Comparison of ENCODE assay signal across 8 cellular contexts in the genomic region with DNA sequence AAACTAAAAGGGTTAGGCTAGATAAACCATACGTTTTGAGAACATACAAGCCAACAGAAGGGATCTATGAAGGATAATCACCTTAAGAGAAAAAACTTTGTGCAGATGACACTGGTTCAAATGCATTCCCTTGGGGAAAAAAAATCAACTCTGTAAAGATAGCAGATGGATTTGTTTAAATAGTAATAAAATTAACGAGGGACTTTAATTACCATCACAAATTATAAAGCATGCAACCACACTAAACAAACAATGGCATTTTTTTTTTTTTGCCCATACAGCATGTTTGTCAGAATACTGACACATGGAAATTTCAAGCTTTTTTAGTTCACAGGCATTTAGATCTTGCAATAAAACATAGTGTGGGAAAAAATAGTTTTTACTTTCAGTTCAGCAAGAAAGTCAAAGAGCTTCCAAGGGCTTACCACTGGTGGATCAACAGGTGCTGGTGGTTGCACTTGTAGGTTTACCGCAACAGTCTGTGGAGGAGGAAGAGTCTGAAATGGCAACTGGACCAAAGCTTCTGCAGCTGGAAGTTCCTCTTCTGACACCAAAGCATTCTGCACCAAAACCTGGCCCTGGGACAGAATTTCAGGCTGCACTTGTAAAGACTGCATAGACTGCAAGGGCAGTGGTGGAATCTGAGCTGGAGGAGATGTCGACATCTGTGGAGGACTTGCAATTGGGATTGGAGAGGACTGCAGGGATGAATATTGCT. TPM values are rescaled to one million over a fixed set of nuclear protein-coding genes. Genes with fewer than 3 reads are reported as not detected.
DNase-seq lines count a peak whose midpoint lies in the region; ATAC-seq, FAIRE-seq and TF ChIP-seq lines count a peak whose summit lies in the region.
"Had no signal": no experiment of that assay in that cellular context is flagged by ENCODE, and none has a peak within 500 bp of the region (broad histone marks: within the 10 kb centered on the region; RNA-seq: fewer than 3 reads in every experiment).

No MANE protein-coding gene starts in this region.

- H3K23ac ChIP-seq in trophoblast cell (ENCODE audit: low read length): no peak overlapping the region

- H3K4me3 ChIP-seq in ascending aorta: no peak overlapping the region
- no peak overlapping the region for H3K4me3 ChIP-seq in trophoblast cell (ENCODE audit: low read depth, low read length)
- H3K4me3 ChIP-seq: SJSA1 had no signal

- H3K27me3 ChIP-seq in ascending aorta: no peaks in the 10 kb centered on the region
- no peaks in the 10 kb centered on the region for H3K27me3 ChIP-seq in trophoblast cell (ENCODE audit: insufficient read depth, low read length)
- H3K27me3 ChIP-seq: SJSA1 had no signal

- peaks cover 0 to 3% of the 10 kb centered on the region in 2 donors for H3K9me3 ChIP-seq in ascending aorta
- peaks cover 2% of the 10 kb centered on the region for H3K9me3 ChIP-seq in trophoblast cell (ENCODE audit: insufficient read depth, low read depth, low read length)
- H3K9me3 ChIP-seq: SJSA1 had no signal

- H3K27ac ChIP-seq in ascending aorta (no peak overlapping the region), trophoblast cell (ENCODE audit: low read depth, low read length) (no peak overlapping the region)
- H3K27ac ChIP-seq: SJSA1 had no signal

- no peak overlapping the region for H4K12ac ChIP-seq in trophoblast cell (ENCODE audit: low read depth, low read length)

- no peak for TF ChIP-seq CTCF in ascending aorta (IDR thresholded peaks at IDR 0.05)

- H3K4me1 ChIP-seq in ascending aorta (no peaks in the 10 kb centered on the region), trophoblast cell (ENCODE audit: control insufficient read depth in 1 of 2, insufficient read depth in 2 of 2, low read length in 2 of 2) (no peaks in the 10 kb centered on the region)
- H3K4me1 ChIP-seq: SJSA1 had no signal

- H2AFZ ChIP-seq in trophoblast cell (ENCODE audit: insufficient read depth, low read length, poor library complexity): no peak overlapping the region

- peak; percentile 98 for DNase-seq in NAMALWA (ENCODE audit: low spot score)
- DNase-seq in fibroblast of gingiva (ENCODE audit: low read depth): peak; percentile 17
- DNase-seq in H54 (ENCODE audit: insufficient read length, low spot score): no peak
- no peak for DNase-seq in ascending aorta (ENCODE audit: low spot score in 2 of 2)
- DNase-seq in trophoblast cell: no peak

- intact Hi-C loops in ascending aorta (cut with DNase I): no loop called here

- peaks cover 30 to 35% of the 10 kb centered on the region in 2 donors for H3K36me3 ChIP-seq in ascending aorta
- peaks cover 11 to 13% of the 10 kb centered on the region in 2 experiments for H3K36me3 ChIP-seq in trophoblast cell (ENCODE audit: control insufficient read depth in 1 of 2, insufficient read depth in 2 of 2, low read length in 2 of 2)

- H3K9ac ChIP-seq in trophoblast cell (ENCODE audit: low read length): no peak overlapping the region

- H2BK120ac ChIP-seq in trophoblast cell (ENCODE audit: insufficient read depth, low read length, poor library complexity): no peak overlapping the region

- no peaks in the 10 kb centered on the region for H3K79me2 ChIP-seq in trophoblast cell (ENCODE audit: control insufficient read depth, insufficient read depth, low read length, poor library complexity)

- no peak overlapping the region for H3K4me2 ChIP-seq in trophoblast cell (ENCODE audit: low read length)

- no peak overlapping the region for H3K18ac ChIP-seq in trophoblast cell (ENCODE audit: low read length)

- no peaks in the 10 kb centered on the region for H3K79me1 ChIP-seq in trophoblast cell (ENCODE audit: low read length)

- H3K14ac ChIP-seq in trophoblast cell (ENCODE audit: low read length): no peak overlapping the region

- no peak overlapping the region for H2BK5ac ChIP-seq in trophoblast cell (ENCODE audit: low read depth, low read length, poor library complexity)

- WGBS in trophoblast cell (ENCODE audit: extremely low coverage, insufficient coverage, insufficient read length): no CpG with 5 or more reads among the region's 4 CpGs

- FAIRE-seq in H54 (lab: Jason Lieb, UNC): no peak

- TF ChIP-seq POLR2A in H54 (IDR thresholded peaks at IDR 0.05; ENCODE audit: low read depth, low read length): no peak

- no peak overlapping the region for H2BK12ac ChIP-seq in trophoblast cell (ENCODE audit: low read length)

- H4K8ac ChIP-seq in trophoblast cell (ENCODE audit: low read depth, low read length): no peak overlapping the region

- H4K91ac ChIP-seq in trophoblast cell (ENCODE audit: low read depth, low read length): no peak overlapping the region

- ATAC-seq in GM18858 (IDR thresholded peaks at IDR 0.05; ENCODE audit: unreplicated experiment) (peak; percentile 81), HG02588 (IDR thresholded peaks at IDR 0.05; ENCODE audit: unreplicated experiment) (peak; percentile 79)

- H3K4ac ChIP-seq in trophoblast cell (ENCODE audit: low read depth, low read length): no peak overlapping the region

- H2AK5ac ChIP-seq in trophoblast cell (ENCODE audit: low read length): no peak overlapping the region

RNA-seq across cellular contexts. Expression of a gene that starts 53.1 kb away (rescaled TPM):
- total RNA-seq in ascending aorta: 43.3 TPM
- polyA plus RNA-seq in trophoblast cell (2013): 36.3 and 38.5 TPM in 2 replicates

Comparison
In these comparisons a context has a peak if more than half of its experiments do, and no peak if none do; other contexts are left out.
1. DNase-seq: peak in NAMALWA (single experiment) and fibroblast of gingiva (single experiment); none in H54 (single experiment), ascending aorta (0 of 2) and trophoblast cell (0 of 2).